Comparison of ENCODE assay signal across 10 cellular contexts in the genomic region with DNA sequence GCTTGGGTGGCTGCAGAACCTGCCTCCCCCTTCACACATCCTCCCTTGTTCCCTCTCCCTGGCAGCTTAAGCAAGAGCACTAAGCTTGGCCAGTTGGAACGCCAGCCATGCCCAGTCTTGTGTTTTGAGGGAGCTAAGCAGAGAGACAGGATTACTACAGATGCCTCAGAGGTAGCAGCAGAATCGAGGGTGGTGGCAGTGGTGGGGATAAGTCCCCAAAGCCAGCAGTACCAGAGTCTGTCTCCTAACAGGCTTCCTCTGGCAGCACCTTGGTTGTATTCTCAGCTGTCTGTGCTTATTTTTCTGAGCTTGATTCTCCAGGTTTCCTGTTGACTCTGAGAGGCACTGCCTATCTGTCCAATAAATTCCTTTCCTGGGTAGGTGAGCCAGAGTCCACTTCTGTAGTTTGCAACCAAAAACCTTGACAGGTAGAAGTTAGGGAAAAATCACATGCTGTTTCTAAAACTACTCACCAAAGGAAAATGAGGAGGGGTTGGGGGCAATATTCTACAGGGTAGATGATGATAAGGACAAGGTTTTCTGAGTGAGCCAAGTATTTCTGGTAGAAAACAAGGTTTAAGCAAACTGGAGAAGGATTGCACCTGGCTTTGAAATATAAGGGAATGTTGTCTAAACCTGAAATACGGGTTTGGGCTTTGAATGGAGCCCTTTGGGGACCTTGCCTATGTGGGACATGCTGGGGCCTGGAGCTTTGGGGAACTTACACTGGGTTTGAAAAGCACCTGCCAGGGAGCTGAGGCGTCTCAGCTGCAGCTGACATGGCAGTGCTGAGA.
A peak's percentile ranks its signal among the peaks of the same experiment; 100 is the strongest.
DNase-seq lines count a peak whose midpoint lies in the region; ATAC-seq, FAIRE-seq and TF ChIP-seq lines count a peak whose summit lies in the region.
"Had no signal": no experiment of that assay in that cellular context is flagged by ENCODE, and none has a peak within 500 bp of the region (broad histone marks: within the 10 kb centered on the region; RNA-seq: fewer than 3 reads in every experiment).

No MANE protein-coding gene starts in this region.

- CTCF ChIA-PET in activated CD4-positive, alpha-beta T cell treated with anti-CD3 and anti-CD28 coated beads, Interleukin-2, amount 10 ng/mL, durations not matched to agents 7 days and 5 days (lab: Charles Lee), result interaction anchor here (0.8 kb wide), 1 partner anchor 52 kb away, joined by 3 read pairs; no protein-coding TSS in a partner anchor

- H3K4me1 Mint-ChIP-seq in nephron progenitor cell, result peaks cover 31% of the 10 kb centered on the region
- H3K4me1 Mint-ChIP-seq in activated CD4-positive, alpha-beta T cell treated with anti-CD3 and anti-CD28 coated beads, Interleukin-2, amount 10 ng/mL, durations not matched to agents 7 days and 5 days, result peaks cover 14% of the 10 kb centered on the region

- H3K4me3 ChIP-seq in bronchial epithelial cell (ENCODE audit: low read depth, low read length), result no peak overlapping the region
- H3K4me3 ChIP-seq: sigmoid colon, tibial artery had no signal

- peak overlapping the region; percentile 7 for H3K27ac Mint-ChIP-seq in nephron progenitor cell
- H3K27ac Mint-ChIP-seq in activated CD4-positive, alpha-beta T cell treated with anti-CD3 and anti-CD28 coated beads, Interleukin-2, amount 10 ng/mL, durations not matched to agents 7 days and 5 days, result no peak overlapping the region

- FAIRE-seq in bronchial epithelial cell (lab: Jason Lieb, UNC), result peak; percentile 13

- no peak for TF ChIP-seq CTCF in bronchial epithelial cell (IDR thresholded peaks at IDR 0.05; ENCODE audit: insufficient read depth, low read length, severe bottlenecking)
- TF ChIP-seq CTCF in nephron progenitor cell (IDR thresholded peaks at IDR 0.05), result no peak

- H3K4me3 Mint-ChIP-seq in nephron progenitor cell, result no peak overlapping the region
- no peak overlapping the region for H3K4me3 Mint-ChIP-seq in activated CD4-positive, alpha-beta T cell treated with anti-CD3 and anti-CD28 coated beads, Interleukin-2, amount 10 ng/mL, durations not matched to agents 7 days and 5 days

- H3K9me3 Mint-ChIP-seq in nephron progenitor cell, result no peaks in the 10 kb centered on the region
- H3K9me3 Mint-ChIP-seq in activated CD4-positive, alpha-beta T cell treated with anti-CD3 and anti-CD28 coated beads, Interleukin-2, amount 10 ng/mL, durations not matched to agents 7 days and 5 days, result no peaks in the 10 kb centered on the region

- DNase-seq in bronchial epithelial cell (ENCODE audit: low read depth), result peak; percentile 60
- no peak for DNase-seq in nephron progenitor cell
- no peak for DNase-seq in retina
- no peak for DNase-seq in activated CD4-positive, alpha-beta T cell treated with anti-CD3 and anti-CD28 coated beads for 48 hours
- DNase-seq in middle frontal gyrus (ENCODE audit: extremely low spot score, low spot score), result no peak
- no peak for DNase-seq in activated CD4-positive, alpha-beta T cell treated with anti-CD3 and anti-CD28 coated beads, Interleukin-2, amount 10 ng/mL, durations not matched to agents 7 days and 5 days
- DNase-seq: sigmoid colon, tibial artery had no signal

- POLR2A ChIA-PET in activated CD4-positive, alpha-beta T cell treated with anti-CD3 and anti-CD28 coated beads, Interleukin-2, amount 10 ng/mL, durations not matched to agents 7 days and 5 days (lab: Charles Lee), result interaction anchor here (0.6 kb wide), 1 partner anchor 41 kb away, joined by 3 read pairs; no protein-coding TSS in a partner anchor

- H3K36me3 ChIP-seq in bronchial epithelial cell (ENCODE audit: control insufficient read depth, insufficient read depth, low read length), result no peaks in the 10 kb centered on the region
- H3K36me3 ChIP-seq: sigmoid colon, tibial artery had no signal

- H3K27me3 ChIP-seq in bronchial epithelial cell (ENCODE audit: control insufficient read depth, insufficient read depth, low read length), result no peaks in the 10 kb centered on the region
- H3K27me3 ChIP-seq: sigmoid colon, tibial artery had no signal

- ATAC-seq in GM18861 (IDR thresholded peaks at IDR 0.05; ENCODE audit: unreplicated experiment), result peak; percentile 10
- peak; percentile 23 for ATAC-seq in HG03342 (IDR thresholded peaks at IDR 0.05; ENCODE audit: unreplicated experiment)

- no peaks in the 10 kb centered on the region for H3K27me3 Mint-ChIP-seq in nephron progenitor cell (ENCODE audit: low read depth, poor library complexity)
- peaks cover 3% of the 10 kb centered on the region for H3K27me3 Mint-ChIP-seq in activated CD4-positive, alpha-beta T cell treated with anti-CD3 and anti-CD28 coated beads, Interleukin-2, amount 10 ng/mL, durations not matched to agents 7 days and 5 days

- peaks cover 24% of the 10 kb centered on the region for H3K36me3 Mint-ChIP-seq in nephron progenitor cell (ENCODE audit: low read depth)
- no peaks in the 10 kb centered on the region for H3K36me3 Mint-ChIP-seq in activated CD4-positive, alpha-beta T cell treated with anti-CD3 and anti-CD28 coated beads, Interleukin-2, amount 10 ng/mL, durations not matched to agents 7 days and 5 days (ENCODE audit: low read depth)
